In genomic region chr3:42961633-42962032, GRCh38 we compare ENCODE assay signal across 8 cellular contexts. TPM values are rescaled to one million over a fixed set of nuclear protein-coding genes. Genes with fewer than 3 reads are reported as not detected.
A peak's percentile ranks its signal among the peaks of the same experiment; 100 is the strongest.
DNase-seq lines count a peak whose midpoint lies in the region; ATAC-seq lines count a peak whose summit lies in the region.

No MANE protein-coding gene starts in this region.

- ATAC-seq in esophagus mucosa (peak; percentile 52), GM18520 (IDR thresholded peaks at IDR 0.05; ENCODE audit: unreplicated experiment) (no peak), HG03159 (IDR thresholded peaks at IDR 0.05; ENCODE audit: unreplicated experiment) (no peak)

- DNase-seq in SKM-1 treated with dmso at 0.1 percent for 144 hours (lab: John Stamatoyannopoulos, UW; ENCODE audit: unreplicated experiment) (peak; percentile 27), SKM-1 (lab: John Stamatoyannopoulos, UW; ENCODE audit: unreplicated experiment) (no peak), LoVo (ENCODE audit: low spot score) (peak; percentile 39), T follicular helper cell (ENCODE audit: low read depth) (peak; percentile 10), myocyte (ENCODE audit: low read depth) (peak; percentile 67)

RNA-seq across cellular contexts. Expression of gene GASK1A, which starts 17.5 kb away (rescaled TPM):
- 2.9 TPM for total RNA-seq in esophagus mucosa
- total RNA-seq in myocyte, result not detected in 2 replicates
- 0.03 TPM for polyA plus RNA-seq in myocyte (2012)

RNA-seq across cellular contexts. Expression of gene ZNF662, which starts 55.7 kb away (rescaled TPM):
- total RNA-seq in esophagus mucosa (3.8 TPM), myocyte (1.1 and 1.3 TPM in 2 replicates)
- polyA plus RNA-seq in myocyte (2012), result 1.3 TPM
